Comparison of ENCODE assay signal across 25 cellular contexts in genomic region chr3:18655827-18656226, GRCh38.
"Had no signal": no experiment of that assay in that cellular context is flagged by ENCODE, and none has a peak within 500 bp of the region (broad histone marks: within the 10 kb centered on the region; RNA-seq: fewer than 3 reads in every experiment).

No MANE protein-coding gene starts in this region.

- ATAC-seq: body of pancreas, PC-3 had no signal

- H3K4me3 Mint-ChIP-seq: activated CD8-positive, alpha-beta memory T cell treated with anti-CD3 and anti-CD28 coated beads, Interleukin-2, amount 10 ng/mL, durations not matched to agents 7 days and 5 days had no signal

- DNase-seq: activated CD4-positive, alpha-beta T cell treated with anti-CD3 and anti-CD28 coated beads for 1 hour; activated CD4-positive, alpha-beta T cell treated with anti-CD3 and anti-CD28 coated beads, Interleukin-2, amount 50 U/mL, for 4 hours; activated CD4-positive, CD25-positive, alpha-beta regulatory T cell; activated CD8-positive, alpha-beta memory T cell treated with anti-CD3 and anti-CD28 coated beads for 24 hours; activated CD8-positive, alpha-beta memory T cell treated with anti-CD3 and anti-CD28 coated beads, Interleukin-2, amount 10 ng/mL, durations not matched to agents 7 days and 5 days; activated CD8-positive, alpha-beta memory T cell treated with anti-CD3 and anti-CD28 coated beads, Interleukin-2, amount 50 U/mL, for 48 hours; activated gamma-delta T cell; activated naive CD4-positive, alpha-beta T cell treated with Interleukin-2 at 50 U/mL for 16 hours; adrenal gland; body of pancreas; MM.1S; MV-4-11; NCI-H1092; NCI-H1436 treated with DMSO at 0.1 percent for 48 hours; NCI-H1694 treated with DMSO at 0.1 percent for 48 hours; NCI-H2029; NCI-H345; NCI-H524 treated with DMSO at 0.1 percent for 48 hours; PC-3; Peyer's patch; RPMI8226; SHP77 treated with DMSO at 0.1 percent for 48 hours; SK-N-SH; T-helper 9 cell; WERI-Rb-1 had no signal

- H3K27me3 Mint-ChIP-seq: activated CD8-positive, alpha-beta memory T cell treated with anti-CD3 and anti-CD28 coated beads, Interleukin-2, amount 10 ng/mL, durations not matched to agents 7 days and 5 days had no signal
